ENCODE assay signal across 8 cellular contexts in the genomic region with DNA sequence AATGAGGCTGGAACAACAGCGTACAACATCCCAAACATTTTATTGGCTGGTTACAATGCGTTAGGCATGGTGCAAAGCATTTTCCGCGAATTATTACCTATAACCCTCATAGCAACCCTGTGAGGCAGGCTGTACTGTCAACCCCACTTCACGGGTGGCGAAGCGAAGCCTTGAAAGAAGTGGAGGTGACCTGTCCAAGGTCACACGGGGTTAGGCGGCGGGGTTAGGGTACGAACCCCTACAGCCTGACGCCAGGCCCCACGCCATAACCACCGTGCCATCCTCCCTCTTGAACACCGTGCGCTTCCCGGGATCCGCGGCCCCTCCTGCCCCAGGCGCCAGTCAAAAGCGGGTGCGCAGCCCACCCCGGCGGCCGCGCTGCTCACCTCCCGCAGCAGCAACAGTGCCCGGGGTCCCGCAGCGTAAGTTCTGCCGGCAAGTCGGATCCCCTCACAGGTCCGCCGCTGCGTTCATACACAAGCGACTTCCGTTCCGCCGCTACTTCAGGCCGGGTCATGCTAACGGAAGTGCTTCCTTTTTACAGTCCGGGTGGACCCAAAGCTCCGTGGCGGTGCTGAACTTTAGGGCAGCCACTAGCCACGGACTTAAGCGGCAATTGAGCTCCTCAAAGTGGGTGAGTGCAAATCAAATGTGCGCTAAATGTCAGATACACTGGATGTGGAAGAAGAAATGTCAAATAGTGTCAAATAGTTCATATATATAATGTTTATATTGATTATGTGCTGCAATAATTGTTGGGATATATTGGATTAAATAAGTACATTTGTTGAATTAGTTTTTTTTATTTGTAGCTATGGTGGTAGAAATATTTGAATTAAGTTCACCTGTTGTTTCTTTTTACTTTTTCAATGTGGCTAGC. TPM values are rescaled to one million over a fixed set of nuclear protein-coding genes. Genes with fewer than 3 reads are reported as not detected.
DNase-seq lines count a peak whose midpoint lies in the region; ATAC-seq and TF ChIP-seq lines count a peak whose summit lies in the region.

TSS of gene CDK5RAP1 (minus strand) at position 478 of the 880 bp plus-strand sequence. CDS start 4,455 bp downstream, outside the sequence.

- TF ChIP-seq POLR2A in GM18951 (IDR thresholded peaks at IDR 0.05; ENCODE audit: extremely low read depth, insufficient read depth, insufficient read length), result peak; percentile 87

- H3K4me3 ChIP-seq in AG04450 (ENCODE audit: low read depth, low read length), result peak within 1 kb of the TSS; percentile 98
- H3K4me3 ChIP-seq in choroid plexus epithelial cell (ENCODE audit: low read depth, low read length), result peak within 1 kb of the TSS; percentile 99

- CTCF ChIA-PET in AG04450 (lab: Charles Lee), result interaction anchor here (0.6 to 1.3 kb wide), 3 partner anchors 15 to 94 kb away, joined by 3 to 5 read pairs (median 4); no protein-coding TSS in a partner anchor
- CTCF ChIA-PET in activated CD4-positive, alpha-beta T cell treated with anti-CD3 and anti-CD28 coated beads for 36 hours (lab: Charles Lee), result interaction anchor here (0.7 to 1.2 kb wide), 11 partner anchors 10 to 391 kb away, joined by 3 to 4 read pairs (median 3); partner anchors contain the start of gene ACTL10

- in situ Hi-C loops in GM18951 (cut with MboI; ENCODE audit: low sequenced_read_pairs, unreplicated experiment), result no loop called here

- H3K4me3 Mint-ChIP-seq in activated CD4-positive, alpha-beta T cell treated with anti-CD3 and anti-CD28 coated beads for 36 hours, result peak within 1 kb of the TSS; percentile 79

- H3K9me3 Mint-ChIP-seq in activated CD4-positive, alpha-beta T cell treated with anti-CD3 and anti-CD28 coated beads for 36 hours (ENCODE audit: low read depth), result no peaks in the 10 kb centered on the region

- peak within 1 kb of the TSS; percentile 90 for H3K27ac Mint-ChIP-seq in activated CD4-positive, alpha-beta T cell treated with anti-CD3 and anti-CD28 coated beads for 36 hours

- intact Hi-C loops in activated CD4-positive, alpha-beta T cell treated with anti-CD3 and anti-CD28 coated beads for 36 hours (cut with DNase I, micrococcal nuclease), result loop anchor here (1.0 to 5.0 kb wide), 6 partner anchors 43 to 591 kb away; partner anchors contain the start of genes CHMP4B (in 1 of the 2) and RALY (in 1 of the 2)

- no peaks in the 10 kb centered on the region; the same call in 1 of the 2 replicates for H3K9me3 ChIP-seq in AG04450 (ENCODE audit: control insufficient read depth, insufficient read depth, low read length)

- peak; percentile 82 for ATAC-seq in HG03432 (IDR thresholded peaks at IDR 0.05; ENCODE audit: unreplicated experiment)
- peak; percentile 98 for ATAC-seq in activated CD4-positive, alpha-beta T cell treated with anti-CD3 and anti-CD28 coated beads for 36 hours

- TF ChIP-seq CTCF in AG04450 (IDR thresholded peaks at IDR 0.05; ENCODE audit: low read depth, low read length) (no peak), choroid plexus epithelial cell (conservative IDR thresholded peaks at IDR 0.05; ENCODE audit: low read depth, low read length) (no peak)

- peak within 1 kb of the TSS; percentile 11 for H3K27ac ChIP-seq in AG04450 (ENCODE audit: low read depth, low read length)

- peaks cover 43% of the 10 kb centered on the region for H3K4me1 Mint-ChIP-seq in activated CD4-positive, alpha-beta T cell treated with anti-CD3 and anti-CD28 coated beads for 36 hours

- POLR2A ChIA-PET in AG04450 (lab: Yijun Ruan, JAX), result interaction anchor here (0.7 kb wide), 2 partner anchors 9 to 352 kb away, joined by 3 to 4 read pairs; no protein-coding TSS in a partner anchor
- POLR2A ChIA-PET in activated CD4-positive, alpha-beta T cell treated with anti-CD3 and anti-CD28 coated beads for 36 hours (lab: Charles Lee), result interaction anchor here (0.6 kb wide), 2 partner anchors 54 to 661 kb away, joined by 3 to 8 read pairs; no protein-coding TSS in a partner anchor

- H3K36me3 Mint-ChIP-seq in activated CD4-positive, alpha-beta T cell treated with anti-CD3 and anti-CD28 coated beads for 36 hours (ENCODE audit: low read depth), result peaks cover 2% of the 10 kb centered on the region

- no peaks in the 10 kb centered on the region for H3K27me3 ChIP-seq in AG04450 (ENCODE audit: control insufficient read depth, insufficient read depth, low read length)

- H3K27me3 Mint-ChIP-seq in activated CD4-positive, alpha-beta T cell treated with anti-CD3 and anti-CD28 coated beads for 36 hours, result no peaks in the 10 kb centered on the region

- DNase-seq in AG04450 (ENCODE audit: low read depth, low spot score) (peak; percentile 74), NCI-H510A treated with DMSO at 0.1 percent for 48 hours (lab: John Stamatoyannopoulos, UW) (peak; percentile 68), choroid plexus epithelial cell (ENCODE audit: low read depth) (peak; percentile 94), kidney tubule cell (ENCODE audit: low spot score) (peak; percentile 88)
- DNase-seq in activated CD4-positive, alpha-beta T cell treated with anti-CD3 and anti-CD28 coated beads for 36 hours, result peak; percentile 92
- DNase-seq in stimulated activated CD4-positive, alpha-beta T cell treated with anti-CD3 and anti-CD28 coated beads, Interleukin-15, amount 100 ng/mL, for 48 hours (ENCODE audit: low read depth in 2 of 2), result peak; percentile 79 to 82

RNA-seq across cellular contexts. Expression of gene CDK5RAP1, which starts in this region (rescaled TPM):
- polyA plus RNA-seq in AG04450 (2011; rRNA removed), result 24.6 and 25.6 TPM in 2 replicates
- 22.4 and 30.1 TPM in 2 replicates for polyA minus RNA-seq in AG04450 (2011; rRNA and poly(A)+ RNA removed)
- 10 to 100 TPM; 31.3 to 41.5 TPM for total RNA-seq in activated CD4-positive, alpha-beta T cell treated with anti-CD3 and anti-CD28 coated beads for 36 hours

Comparison
In these comparisons a context has a peak if more than half of its experiments do, and no peak if none do; other contexts are left out.
1. Peak in every context shown above with its lines: DNase-seq, ATAC-seq, H3K4me3 ChIP-seq and H3K27ac ChIP-seq.